Comparison of ENCODE assay signal across 22 cellular contexts in the genomic region with DNA sequence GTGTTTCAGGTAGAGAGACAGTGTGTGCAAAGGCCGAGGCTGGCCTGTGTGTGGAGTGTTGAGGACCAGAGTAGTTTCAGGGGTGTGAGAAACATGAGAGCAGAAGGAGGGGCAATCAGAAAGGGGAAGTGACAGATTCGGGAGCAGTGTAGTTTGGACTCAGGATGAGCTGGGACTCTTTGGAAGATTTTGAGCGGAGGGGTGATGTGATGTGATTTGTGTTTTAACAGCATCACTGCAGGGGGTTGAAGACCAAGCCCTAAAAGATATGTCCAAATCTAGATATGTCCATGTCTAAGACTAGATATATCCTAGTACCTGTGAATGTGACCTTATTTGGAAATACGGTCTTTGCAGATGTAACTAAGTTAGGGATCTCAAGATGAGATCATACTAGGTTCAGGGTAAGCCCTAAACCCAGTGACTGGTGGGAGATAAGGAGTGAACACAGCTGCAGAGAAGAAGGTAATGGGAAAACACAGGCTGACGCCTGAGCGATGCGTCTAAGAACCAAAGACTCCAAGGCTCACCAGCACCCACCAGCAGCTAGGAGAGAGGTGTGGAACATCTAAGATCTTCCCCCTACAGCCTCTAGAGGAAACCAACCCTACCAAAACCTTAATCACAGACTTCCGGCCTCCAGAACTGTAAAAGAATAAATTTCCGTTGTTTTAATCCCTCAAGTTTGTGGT. TPM values are rescaled to one million over a fixed set of nuclear protein-coding genes. Genes with fewer than 3 reads are reported as not detected.
DNase-seq lines count a peak whose midpoint lies in the region; ATAC-seq, FAIRE-seq and TF ChIP-seq lines count a peak whose summit lies in the region.
"Had no signal": no experiment of that assay in that cellular context is flagged by ENCODE, and none has a peak within 500 bp of the region (broad histone marks: within the 10 kb centered on the region; RNA-seq: fewer than 3 reads in every experiment).

No MANE protein-coding gene starts in this region.

- H3K4me2 ChIP-seq in OCI-LY1 (ENCODE audit: low read length), result peak overlapping the region; percentile 86
- no peak overlapping the region for H3K4me2 ChIP-seq in PC-9
- H3K4me2 ChIP-seq: SK-N-SH had no signal

- peak overlapping the region; percentile 53; the same call in 1 of the 2 replicates for H2AFZ ChIP-seq in OCI-LY1 (ENCODE audit: low read length)
- H2AFZ ChIP-seq in PC-9, result no peak overlapping the region

- BruUV-seq in A673 (replicated peaks; lab: Mats Ljungman, UMichigan), result no TSS peak
- BruUV-seq in PC-9 (replicated peaks; lab: Mats Ljungman, UMichigan), result no TSS peak

- H3K9me3 ChIP-seq in A673 (ENCODE audit: low read depth, low read length, poor library complexity, severe bottlenecking), result no peaks in the 10 kb centered on the region
- no peaks in the 10 kb centered on the region for H3K9me3 ChIP-seq in OCI-LY1 (ENCODE audit: low read length)
- H3K9me3 ChIP-seq in BE2C, result no peaks in the 10 kb centered on the region
- H3K9me3 ChIP-seq in PC-9 (ENCODE audit: insufficient read depth, low read depth), result no peaks in the 10 kb centered on the region; the same call in 1 of the 2 replicates
- H3K9me3 ChIP-seq: colonic mucosa, SK-N-SH, thyroid gland had no signal

- TF ChIP-seq CTCF in A673 (conservative IDR thresholded peaks at IDR 0.05; ENCODE audit: low read depth, low read length), result 0 out of 2 replicates have a peak, but pooled peaks have one; percentile 13
- TF ChIP-seq CTCF in OCI-LY1 (IDR thresholded peaks at IDR 0.05; ENCODE audit: low read length), result no peak
- no peak for TF ChIP-seq CTCF in BE2C (IDR thresholded peaks at IDR 0.05; ENCODE audit: low read depth, low read length)
- TF ChIP-seq CTCF in PC-9 (conservative IDR thresholded peaks at IDR 0.05), result no peak
- TF ChIP-seq CTCF in lower leg skin (IDR thresholded peaks at IDR 0.05), result no peak

- 80 to 91% methylated on average over 9 of the region's 9 CpGs for WGBS in lower leg skin, 2 donors

- DNase-seq in A673 (ENCODE audit: low spot score), result peak; percentile 90
- DNase-seq in GM19239 (ENCODE audit: insufficient read length, low spot score), result no peak
- no peak for DNase-seq in BE2C
- DNase-seq in NCI-H187 (lab: John Stamatoyannopoulos, UW), result no peak
- DNase-seq in PC-9, result no peak
- no peak for DNase-seq in lower leg skin (ENCODE audit: low spot score in 2 of 2)
- DNase-seq: activated CD8-positive, alpha-beta T cell treated with anti-CD3 and anti-CD28 coated beads, Interleukin-2, amount 10 ng/mL, durations not matched to agents 7 days and 5 days; amygdala; colonic mucosa; GDM1; immature natural killer cell; NCI-H345; OCI-M1; right cardiac atrium; SK-N-SH; stimulated activated CD4-positive, alpha-beta T cell treated with anti-CD3 and anti-CD28 coated beads, Interleukin-2, amount 100 ng/mL, for 24 hours; thyroid gland had no signal

- peak; percentile 50 for ATAC-seq in HG03025 (IDR thresholded peaks at IDR 0.05; ENCODE audit: low FRiP score, unreplicated experiment)
- ATAC-seq: activated CD8-positive, alpha-beta T cell treated with anti-CD3 and anti-CD28 coated beads, Interleukin-2, amount 10 ng/mL, durations not matched to agents 7 days and 5 days; right cardiac atrium had no signal

- POLR2A ChIA-PET in A673 (lab: Charles Lee; ENCODE audit: low non-redundant PET), result interaction anchor here (0.5 kb wide), 1 partner anchor 37 kb away, joined by 4 read pairs; no protein-coding TSS in a partner anchor
- POLR2A ChIA-PET in PC-9 (lab: Charles Lee; ENCODE audit: unreplicated experiment), result no interaction called here

- FAIRE-seq in GM19239 (lab: Jason Lieb, UNC), result peak; percentile 61
- FAIRE-seq: A204.1 had no signal

- no peak for TF ChIP-seq POLR2A in lower leg skin (IDR thresholded peaks at IDR 0.05)

- peak overlapping the region; percentile 85 for H3K9ac ChIP-seq in OCI-LY1 (ENCODE audit: low read length)
- H3K9ac ChIP-seq: SK-N-SH had no signal

- H3K4me3 ChIP-seq in A673 (ENCODE audit: low read depth, low read length, poor library complexity, severe bottlenecking) (no peak overlapping the region), OCI-LY1 (ENCODE audit: low read depth, low read length, poor library complexity, severe bottlenecking) (peak overlapping the region; percentile 64), BE2C (ENCODE audit: low read depth, low read length) (no peak overlapping the region), PC-9 (no peak overlapping the region), lower leg skin (ENCODE audit: low read depth, poor library complexity, severe bottlenecking) (no peak overlapping the region)
- H3K4me3 ChIP-seq: colonic mucosa, thyroid gland had no signal

- no peaks in the 10 kb centered on the region for H3K36me3 ChIP-seq in A673 (ENCODE audit: insufficient read depth, low read length, poor library complexity, severe bottlenecking)
- H3K36me3 ChIP-seq in OCI-LY1 (ENCODE audit: insufficient read depth, low read length), result 0 out of 2 replicates have a peak, but pooled peaks cover 5% of the 10 kb centered on the region
- no peaks in the 10 kb centered on the region for H3K36me3 ChIP-seq in BE2C
- no peaks in the 10 kb centered on the region for H3K36me3 ChIP-seq in PC-9 (ENCODE audit: low read depth)
- H3K36me3 ChIP-seq: colonic mucosa, thyroid gland had no signal

- no peaks in the 10 kb centered on the region for H3K9me2 ChIP-seq in OCI-LY1 (ENCODE audit: low read depth, low read length)
- H3K9me2 ChIP-seq in PC-9 (ENCODE audit: insufficient read depth), result no peaks in the 10 kb centered on the region
- H3K9me2 ChIP-seq: SK-N-SH had no signal

- no peaks in the 10 kb centered on the region for H3K27me3 ChIP-seq in A673 (replicated peaks; ENCODE audit: insufficient read depth, low read depth, low read length, poor library complexity)
- no peaks in the 10 kb centered on the region for H3K27me3 ChIP-seq in OCI-LY1 (ENCODE audit: insufficient read depth, low read length)
- H3K27me3 ChIP-seq in BE2C, result no peaks in the 10 kb centered on the region
- no peaks in the 10 kb centered on the region for H3K27me3 ChIP-seq in PC-9 (ENCODE audit: insufficient read depth, low read depth)
- H3K27me3 ChIP-seq: colonic mucosa, thyroid gland had no signal

- H3F3A ChIP-seq in OCI-LY1 (ENCODE audit: insufficient read depth, low read length), result no peaks in the 10 kb centered on the region
- H3F3A ChIP-seq in PC-9 (ENCODE audit: insufficient read depth, low read depth), result no peaks in the 10 kb centered on the region

- H3K79me2 ChIP-seq in OCI-LY1 (ENCODE audit: insufficient read depth, low read length) (no peaks in the 10 kb centered on the region), PC-9 (ENCODE audit: low read depth) (no peaks in the 10 kb centered on the region)

- H4K20me1 ChIP-seq in OCI-LY1 (ENCODE audit: insufficient read depth, low read length) (no peaks in the 10 kb centered on the region), PC-9 (ENCODE audit: insufficient read depth) (no peaks in the 10 kb centered on the region)

- H3K4me1 ChIP-seq in A673 (ENCODE audit: insufficient read depth, low read length, poor library complexity, severe bottlenecking) (peaks cover 41% of the 10 kb centered on the region), OCI-LY1 (ENCODE audit: insufficient read depth, low read length, severe bottlenecking) (peaks cover 71% of the 10 kb centered on the region), BE2C (no peaks in the 10 kb centered on the region), PC-9 (replicated peaks; ENCODE audit: insufficient read depth) (no peaks in the 10 kb centered on the region)
- H3K4me1 ChIP-seq: colonic mucosa had no signal

- H3K27ac ChIP-seq in A673 (ENCODE audit: low read depth, low read length, poor library complexity, severe bottlenecking), result peak overlapping the region; percentile 54
- H3K27ac ChIP-seq in OCI-LY1 (ENCODE audit: low read depth, low read length, poor library complexity, severe bottlenecking), result peak overlapping the region; percentile 96
- no peak overlapping the region for H3K27ac ChIP-seq in PC-9
- H3K27ac ChIP-seq: colonic mucosa, thyroid gland had no signal

- intact Hi-C loops in A673 (cut with micrococcal nuclease; ENCODE audit: unreplicated experiment) (no loop called here), PC-9 (cut with micrococcal nuclease; ENCODE audit: unreplicated experiment) (no loop called here), lower leg skin (cut with DNase I; ENCODE audit: low total_unique reads) (no loop called here)

- CTCF ChIA-PET in A673 (lab: Charles Lee), result no interaction called here
- CTCF ChIA-PET in PC-9 (lab: Charles Lee), result no interaction called here

RNA-seq across cellular contexts. Expression of gene MYO3B, which starts 38.5 kb away (rescaled TPM):
- 0.13 and 0.52 TPM in 2 replicates for total RNA-seq in A673 (2021)
- not detected for polyA plus RNA-seq in BE2C (2012; ENCODE audit: insufficient read depth, insufficient read length, low read depth)
- 5.3 and 6.7 TPM in 2 replicates for total RNA-seq in PC-9 (2021)
- under 1 TPM; 0.17 to 0.81 (median 0.66) TPM for total RNA-seq in lower leg skin
- total RNA-seq: glomerular endothelial cell, neural crest cell, right cardiac atrium had no signal
- polyA plus RNA-seq: immature natural killer cell, right cardiac atrium, SK-N-SH had no signal
